8 cellular contexts compared by ENCODE assay signal in the genomic region with DNA sequence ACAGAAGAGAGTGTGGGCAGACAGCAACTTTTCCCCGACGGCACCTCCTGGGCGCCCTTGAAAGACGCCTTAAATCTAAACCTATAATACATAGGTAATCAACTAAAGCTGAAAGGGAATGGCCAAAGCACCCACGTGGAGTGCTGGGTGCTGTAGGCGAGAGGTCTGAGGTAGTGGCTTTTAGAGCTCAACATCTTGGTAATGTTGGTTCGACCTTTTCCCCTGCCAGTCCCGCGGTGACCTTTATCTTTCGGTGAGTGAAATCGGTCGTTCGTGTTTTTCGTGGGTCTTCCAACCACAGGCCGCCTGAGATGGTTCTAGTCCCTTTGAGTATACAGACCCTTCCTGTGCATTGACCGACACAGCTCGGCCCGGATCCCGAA. TPM values are rescaled to one million over a fixed set of nuclear protein-coding genes. Genes with fewer than 3 reads are reported as not detected.
DNase-seq lines count a peak whose midpoint lies in the region; ATAC-seq lines count a peak whose summit lies in the region.

No MANE protein-coding gene starts in this region.

- POLR2A ChIA-PET in activated CD4-positive, alpha-beta T cell treated with anti-CD3 and anti-CD28 coated beads for 36 hours (lab: Charles Lee), result no interaction called here
- POLR2A ChIA-PET in activated naive CD8-positive, alpha-beta T cell treated with anti-CD3 and anti-CD28 coated beads, Interleukin-2, amount 10 ng/mL, durations not matched to agents 7 days and 5 days (lab: Charles Lee), result interaction anchor here (0.7 to 1.4 kb wide), 2 partner anchors 50 to 290 kb away, joined by 3 to 4 read pairs; no protein-coding TSS in a partner anchor

- peak overlapping the region; percentile 54 for H3K4me3 ChIP-seq in mesodermal cell (ENCODE audit: extremely low read depth, insufficient read depth, low read length, poor library complexity, severe bottlenecking)

- peak; percentile 55 for DNase-seq in activated CD4-positive, alpha-beta T cell treated with anti-CD3 and anti-CD28 coated beads for 36 hours
- DNase-seq in activated CD4-positive, alpha-beta T cell treated with anti-CD3 and anti-CD28 coated beads, Interleukin-2, amount 50 U/mL, for 1 hour, result no peak
- DNase-seq in activated naive CD8-positive, alpha-beta T cell treated with anti-CD3 and anti-CD28 coated beads, Interleukin-2, amount 10 ng/mL, durations not matched to agents 7 days and 5 days, result no peak
- no peak for DNase-seq in DMS79 (lab: John Stamatoyannopoulos, UW)
- DNase-seq in NCI-H2029 (lab: John Stamatoyannopoulos, UW), result no peak

- H3K36me3 Mint-ChIP-seq in activated CD4-positive, alpha-beta T cell treated with anti-CD3 and anti-CD28 coated beads for 36 hours (ENCODE audit: low read depth), result no peaks in the 10 kb centered on the region
- H3K36me3 Mint-ChIP-seq in activated naive CD8-positive, alpha-beta T cell treated with anti-CD3 and anti-CD28 coated beads, Interleukin-2, amount 10 ng/mL, durations not matched to agents 7 days and 5 days, result peaks cover 1% of the 10 kb centered on the region

- H3K4me1 Mint-ChIP-seq in activated CD4-positive, alpha-beta T cell treated with anti-CD3 and anti-CD28 coated beads for 36 hours, result peaks cover 49% of the 10 kb centered on the region
- peaks cover 27% of the 10 kb centered on the region for H3K4me1 Mint-ChIP-seq in activated naive CD8-positive, alpha-beta T cell treated with anti-CD3 and anti-CD28 coated beads, Interleukin-2, amount 10 ng/mL, durations not matched to agents 7 days and 5 days

- H3K4me3 Mint-ChIP-seq in activated CD4-positive, alpha-beta T cell treated with anti-CD3 and anti-CD28 coated beads for 36 hours, result peak overlapping the region; percentile 75
- peak overlapping the region; percentile 81 for H3K4me3 Mint-ChIP-seq in activated naive CD8-positive, alpha-beta T cell treated with anti-CD3 and anti-CD28 coated beads, Interleukin-2, amount 10 ng/mL, durations not matched to agents 7 days and 5 days

- no peaks in the 10 kb centered on the region for H3K36me3 ChIP-seq in mesodermal cell (ENCODE audit: control insufficient read depth, insufficient read depth, low read length)

- intact Hi-C loops in activated CD4-positive, alpha-beta T cell treated with anti-CD3 and anti-CD28 coated beads for 36 hours (cut with DNase I, micrococcal nuclease), result loop anchor here (1.0 to 5.0 kb wide), 4 partner anchors 30 to 290 kb away; a partner anchor contains a TSS

- H3K27ac Mint-ChIP-seq in activated CD4-positive, alpha-beta T cell treated with anti-CD3 and anti-CD28 coated beads for 36 hours, result peak overlapping the region; percentile 43
- peak overlapping the region; percentile 81 for H3K27ac Mint-ChIP-seq in activated naive CD8-positive, alpha-beta T cell treated with anti-CD3 and anti-CD28 coated beads, Interleukin-2, amount 10 ng/mL, durations not matched to agents 7 days and 5 days

- peaks cover 10% of the 10 kb centered on the region for H3K27me3 Mint-ChIP-seq in activated CD4-positive, alpha-beta T cell treated with anti-CD3 and anti-CD28 coated beads for 36 hours
- H3K27me3 Mint-ChIP-seq in activated naive CD8-positive, alpha-beta T cell treated with anti-CD3 and anti-CD28 coated beads, Interleukin-2, amount 10 ng/mL, durations not matched to agents 7 days and 5 days, result peaks cover 83% of the 10 kb centered on the region

- peaks cover 9% of the 10 kb centered on the region for H3K4me1 ChIP-seq in mesodermal cell (ENCODE audit: control insufficient read depth, insufficient read depth, low read length, poor library complexity, severe bottlenecking)

- no peaks in the 10 kb centered on the region for H3K9me3 ChIP-seq in mesodermal cell (ENCODE audit: control insufficient read depth, low read length)

- CTCF ChIA-PET in activated CD4-positive, alpha-beta T cell treated with anti-CD3 and anti-CD28 coated beads for 36 hours (lab: Charles Lee), result interaction anchor here (0.6 to 3.9 kb wide), 10 partner anchors 9 to 339 kb away, joined by 3 to 34 read pairs (median 8); a partner anchor contains a TSS

- no peaks in the 10 kb centered on the region for H3K9me3 Mint-ChIP-seq in activated CD4-positive, alpha-beta T cell treated with anti-CD3 and anti-CD28 coated beads for 36 hours (ENCODE audit: low read depth)
- H3K9me3 Mint-ChIP-seq in activated naive CD8-positive, alpha-beta T cell treated with anti-CD3 and anti-CD28 coated beads, Interleukin-2, amount 10 ng/mL, durations not matched to agents 7 days and 5 days, result no peaks in the 10 kb centered on the region

- peak; percentile 27 for ATAC-seq in activated CD4-positive, alpha-beta T cell treated with anti-CD3 and anti-CD28 coated beads for 36 hours
- ATAC-seq in HG03139 (IDR thresholded peaks at IDR 0.05; ENCODE audit: unreplicated experiment) (peak; percentile 4), GM21576 (IDR thresholded peaks at IDR 0.05; ENCODE audit: unreplicated experiment) (no peak)
- ATAC-seq in activated naive CD8-positive, alpha-beta T cell treated with anti-CD3 and anti-CD28 coated beads, Interleukin-2, amount 10 ng/mL, durations not matched to agents 7 days and 5 days (ENCODE audit: low read depth), result no peak

- WGBS in mesodermal cell (ENCODE audit: insufficient coverage in 2 of 2), 2 experiments, result 0 to 1% methylated on average over 13 to 15 of the region's 19 CpGs

- H3K27ac ChIP-seq in mesodermal cell (ENCODE audit: low read depth, low read length, severe bottlenecking), result no peak overlapping the region

RNA-seq across cellular contexts. Expression of a gene that starts 9.1 kb away (rescaled TPM):
- total RNA-seq in activated CD4-positive, alpha-beta T cell treated with anti-CD3 and anti-CD28 coated beads for 36 hours, result not detected
- total RNA-seq in activated naive CD8-positive, alpha-beta T cell treated with anti-CD3 and anti-CD28 coated beads, Interleukin-2, amount 10 ng/mL, durations not matched to agents 7 days and 5 days, result not detected
- polyA plus RNA-seq in mesodermal cell (2013, experiment 1 of 2), result not detected
- polyA plus RNA-seq in mesodermal cell (2013, experiment 2 of 2), result not detected

RNA-seq across cellular contexts. Expression of a gene that starts 41.3 kb away (rescaled TPM):
- not detected for total RNA-seq in activated CD4-positive, alpha-beta T cell treated with anti-CD3 and anti-CD28 coated beads for 36 hours
- not detected for total RNA-seq in activated naive CD8-positive, alpha-beta T cell treated with anti-CD3 and anti-CD28 coated beads, Interleukin-2, amount 10 ng/mL, durations not matched to agents 7 days and 5 days
- polyA plus RNA-seq in mesodermal cell (2013, experiment 1 of 2), result not detected
- not detected for polyA plus RNA-seq in mesodermal cell (2013, experiment 2 of 2)

RNA-seq across cellular contexts. Expression of a gene that starts 44.6 kb away (rescaled TPM):
- not detected for total RNA-seq in activated CD4-positive, alpha-beta T cell treated with anti-CD3 and anti-CD28 coated beads for 36 hours
- not detected for total RNA-seq in activated naive CD8-positive, alpha-beta T cell treated with anti-CD3 and anti-CD28 coated beads, Interleukin-2, amount 10 ng/mL, durations not matched to agents 7 days and 5 days
- not detected for polyA plus RNA-seq in mesodermal cell (2013, experiment 1 of 2)
- polyA plus RNA-seq in mesodermal cell (2013, experiment 2 of 2), result not detected

RNA-seq across cellular contexts. Expression of a gene that starts 51.9 kb away (rescaled TPM):
- total RNA-seq in activated CD4-positive, alpha-beta T cell treated with anti-CD3 and anti-CD28 coated beads for 36 hours, result under 1 TPM; 0.37 to 0.50 TPM
- total RNA-seq in activated naive CD8-positive, alpha-beta T cell treated with anti-CD3 and anti-CD28 coated beads, Interleukin-2, amount 10 ng/mL, durations not matched to agents 7 days and 5 days, result 1 to 10 TPM in 1 of 2 experiments, under 1 TPM in 1; 0.62 to 1.0 TPM
- polyA plus RNA-seq in mesodermal cell (2013, experiment 1 of 2), result 6.3 TPM
- polyA plus RNA-seq in mesodermal cell (2013, experiment 2 of 2), result 6.3 TPM

RNA-seq across cellular contexts. Expression of a gene that starts 56.1 kb away (rescaled TPM):
- 1 to 10 TPM in 1 of 2 experiments, under 1 TPM in 1; 0.83 to 1.8 TPM for total RNA-seq in activated CD4-positive, alpha-beta T cell treated with anti-CD3 and anti-CD28 coated beads for 36 hours
- total RNA-seq in activated naive CD8-positive, alpha-beta T cell treated with anti-CD3 and anti-CD28 coated beads, Interleukin-2, amount 10 ng/mL, durations not matched to agents 7 days and 5 days, result 1 to 10 TPM; 1.0 to 1.5 TPM
- polyA plus RNA-seq in mesodermal cell (2013, experiment 1 of 2), result 5.7 TPM
- 5.8 TPM for polyA plus RNA-seq in mesodermal cell (2013, experiment 2 of 2)

Comparison
In these comparisons a context has a peak if more than half of its experiments do, and no peak if none do; other contexts are left out.
1. ATAC-seq: peak in activated CD4-positive, alpha-beta T cell treated with anti-CD3 and anti-CD28 coated beads for 36 hours (single experiment) and HG03139 (single experiment); none in activated naive CD8-positive, alpha-beta T cell treated with anti-CD3 and anti-CD28 coated beads, Interleukin-2, amount 10 ng/mL, durations not matched to agents 7 days and 5 days (single experiment) and GM21576 (single experiment).